Comparison of ENCODE assay signal across 2 cellular contexts in genomic region chr13:59415498-59415897, GRCh38.
TF ChIP-seq lines count a peak whose summit lies in the region.

No MANE protein-coding gene starts in this region.

TF ChIP-seq in GM23338, 12 proteins besides CTCF, POLR2A, EP300 and RAD21:
- no peak for TF ChIP-seq REST (IDR thresholded peaks at IDR 0.05; ENCODE audit: unreplicated experiment)
- TF ChIP-seq EZH2 (IDR thresholded peaks at IDR 0.05; ENCODE audit: low read depth, unreplicated experiment): no peak

TF ChIP-seq in H1, 55 proteins besides CTCF, POLR2A, EP300 and RAD21 (continued from another document):
- no peak for TF ChIP-seq CTBP2 (IDR thresholded peaks at IDR 0.05; ENCODE audit: borderline replicate concordance, insufficient read depth, insufficient read length, low read length)
- no peak for TF ChIP-seq KDM1A (IDR thresholded peaks at IDR 0.05; ENCODE audit: borderline replicate concordance, low read length)
- TF ChIP-seq ATF3 (IDR thresholded peaks at IDR 0.05; ENCODE audit: insufficient read depth, low read depth, low read length): no peak
- no peak for TF ChIP-seq RBBP5 (IDR thresholded peaks at IDR 0.05; ENCODE audit: borderline replicate concordance, low read depth, low read length)
- no peak for TF ChIP-seq FOSL1 (IDR thresholded peaks at IDR 0.05; ENCODE audit: insufficient read depth, low read depth, low read length)
- no peak for TF ChIP-seq PHF8 (conservative IDR thresholded peaks at IDR 0.05; ENCODE audit: low read depth, low read length)
- no peak for TF ChIP-seq RXRA (IDR thresholded peaks at IDR 0.05; ENCODE audit: insufficient read depth, low read depth, low read length)
- TF ChIP-seq SP4 (IDR thresholded peaks at IDR 0.05; ENCODE audit: low read length): no peak
- TF ChIP-seq TEAD4 (IDR thresholded peaks at IDR 0.05; ENCODE audit: low read depth, low read length): no peak
- no peak for TF ChIP-seq TAF7 (optimal IDR thresholded peaks at IDR 0.05; ENCODE audit: borderline replicate concordance, low read depth, low read length)
